In the genomic region with DNA sequence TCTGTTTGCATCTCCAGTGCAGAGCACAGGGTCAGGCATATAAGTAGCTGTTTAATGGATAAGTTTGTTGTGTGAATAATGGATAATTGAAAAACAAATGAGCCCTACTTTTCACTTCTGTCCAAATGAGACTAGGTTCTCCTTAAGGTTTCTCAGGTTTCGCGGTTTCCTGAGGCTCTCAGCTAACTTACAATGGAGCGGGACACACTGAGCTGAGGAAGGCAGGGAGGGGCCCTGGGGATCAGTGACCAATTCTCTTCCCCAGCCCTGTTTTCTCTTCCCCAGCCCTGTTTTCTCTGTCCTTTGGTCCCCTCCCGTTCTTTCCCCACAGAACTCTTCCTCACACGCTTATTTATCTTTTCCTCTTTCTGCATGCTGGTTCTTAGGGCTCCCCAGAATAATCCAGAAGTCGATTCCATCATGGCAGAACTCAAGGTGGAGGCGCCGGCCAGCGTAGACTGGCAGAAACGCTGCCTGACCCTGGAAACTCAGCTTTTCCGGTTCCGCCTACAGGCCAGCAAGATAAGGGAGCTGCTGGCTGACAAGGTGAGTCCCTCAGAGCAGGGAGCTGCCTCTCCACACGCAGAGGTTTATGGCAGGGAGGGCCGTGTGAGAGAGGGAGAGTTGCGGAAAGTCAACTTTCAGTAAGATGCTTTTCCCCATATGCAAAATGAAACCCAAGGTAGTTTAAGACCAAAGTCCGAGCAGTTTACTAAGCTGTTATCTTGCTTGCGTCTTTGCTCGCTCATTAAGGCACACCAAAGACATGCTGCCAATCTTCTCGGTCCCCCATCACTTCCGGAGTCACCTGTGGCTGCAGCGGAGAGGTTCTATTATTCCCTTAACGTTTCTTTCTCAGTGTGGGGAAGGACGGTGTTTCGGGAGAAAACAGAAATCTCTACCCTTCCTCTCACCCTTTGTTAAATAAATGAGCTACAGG, we compare ENCODE assay signal across 9 cellular contexts. TPM values are rescaled to one million over a fixed set of nuclear protein-coding genes. Genes with fewer than 3 reads are reported as not detected.
DNase-seq lines count a peak whose midpoint lies in the region; ATAC-seq, FAIRE-seq and TF ChIP-seq lines count a peak whose summit lies in the region.
"Had no signal": no experiment of that assay in that cellular context is flagged by ENCODE, and none has a peak within 500 bp of the region (broad histone marks: within the 10 kb centered on the region; RNA-seq: fewer than 3 reads in every experiment).

No MANE protein-coding gene starts in this region.

- ATAC-seq in GM19324 (IDR thresholded peaks at IDR 0.05; ENCODE audit: low FRiP score, unreplicated experiment), result no peak
- no peak for ATAC-seq in aorta (ENCODE audit: low FRiP score)

- DNase-seq in NCI-H2107 treated with DMSO at 0.1 percent for 48 hours (lab: John Stamatoyannopoulos, UW; ENCODE audit: unreplicated experiment), result peak; percentile 39
- no peak for DNase-seq in NCI-H2107 (lab: John Stamatoyannopoulos, UW)
- peak; percentile 19 for DNase-seq in UCSD-AML1 (lab: John Stamatoyannopoulos, UW; ENCODE audit: unreplicated experiment)
- DNase-seq in endodermal cell, result peak; percentile 87
- no peak for DNase-seq in smooth muscle cell (lab: John Stamatoyannopoulos, UW; ENCODE audit: unreplicated experiment)
- DNase-seq in RCC 7860 (ENCODE audit: low spot score), result no peak
- DNase-seq in aorta, result no peak

- no peaks in the 10 kb centered on the region for H3K9me3 Mint-ChIP-seq in endodermal cell

- WGBS in endodermal cell (ENCODE audit: insufficient coverage in 1 of 2, insufficient read length in 1 of 2), 2 experiments, result 50 to 61% methylated on average over 22 to 24 of the region's 24 CpGs
- WGBS in smooth muscle cell (ENCODE audit: low lambda C conversion rate), result 44% methylated on average over 24 of the region's 24 CpGs
- 51 to 52% methylated on average over 24 of the region's 24 CpGs for WGBS in aorta, 2 donors

- H3K4me1 ChIP-seq in endodermal cell (ENCODE audit: control insufficient read depth, insufficient read depth, low read length), result no peaks in the 10 kb centered on the region
- peaks cover 21% of the 10 kb centered on the region for H3K4me1 ChIP-seq in smooth muscle cell (ENCODE audit: low read depth)
- H3K4me1 ChIP-seq in aorta (ENCODE audit: control insufficient read depth in 1 of 2, insufficient read depth in 2 of 2, low read length in 2 of 2), result no peaks in the 10 kb centered on the region

- H3F3A ChIP-seq in smooth muscle cell (ENCODE audit: low read depth), result no peaks in the 10 kb centered on the region

- peaks cover 5% of the 10 kb centered on the region for H3K9me3 ChIP-seq in endodermal cell (ENCODE audit: control insufficient read depth, low read length)
- H3K9me3 ChIP-seq in smooth muscle cell (replicated peaks; ENCODE audit: low read depth), result no peaks in the 10 kb centered on the region
- no peaks in the 10 kb centered on the region for H3K9me3 ChIP-seq in aorta (ENCODE audit: control insufficient read depth, low read length)

- peaks cover 41% of the 10 kb centered on the region for H3K36me3 Mint-ChIP-seq in endodermal cell (ENCODE audit: low read depth)

- TF ChIP-seq CTCF in endodermal cell (conservative IDR thresholded peaks at IDR 0.05), result no peak
- no peak for TF ChIP-seq CTCF in smooth muscle cell (IDR thresholded peaks at IDR 0.05; ENCODE audit: borderline replicate concordance, insufficient read depth, poor library complexity, severe bottlenecking)

- H4K20me1 ChIP-seq in smooth muscle cell (ENCODE audit: low read depth), result no peaks in the 10 kb centered on the region

- H3K27ac ChIP-seq in endodermal cell (ENCODE audit: low read depth, low read length) (no peak overlapping the region), smooth muscle cell (ENCODE audit: low read depth) (no peak overlapping the region), aorta (ENCODE audit: low read depth in 1 of 2, low read length in 2 of 2) (no peak overlapping the region)
- H3K27ac ChIP-seq: 22Rv1 had no signal

- peak overlapping the region; percentile 93 for H3K27ac Mint-ChIP-seq in endodermal cell

- no peaks in the 10 kb centered on the region for H3K27me3 Mint-ChIP-seq in endodermal cell (ENCODE audit: insufficient read depth)

- peak overlapping the region; percentile 51 for H3K4me3 Mint-ChIP-seq in endodermal cell

- intact Hi-C loops in aorta (cut with DNase I), result no loop called here

- peaks cover 26% of the 10 kb centered on the region for H3K36me3 ChIP-seq in endodermal cell (ENCODE audit: control insufficient read depth, insufficient read depth, low read length)
- H3K36me3 ChIP-seq in smooth muscle cell (ENCODE audit: low read depth), result no peaks in the 10 kb centered on the region
- no peaks in the 10 kb centered on the region for H3K36me3 ChIP-seq in aorta (ENCODE audit: control insufficient read depth in 1 of 2, insufficient read depth in 2 of 2, low read length in 1 of 2)

- no peaks in the 10 kb centered on the region for H3K79me2 ChIP-seq in smooth muscle cell (ENCODE audit: low read depth)

- H3K4me1 Mint-ChIP-seq in endodermal cell, result peaks cover 20% of the 10 kb centered on the region

- FAIRE-seq in RCC 7860 (lab: Jason Lieb, UNC), result no peak

- H2AFZ ChIP-seq in smooth muscle cell (ENCODE audit: low read depth), result peak overlapping the region; percentile 28

- peak overlapping the region; percentile 36 for H3K4me3 ChIP-seq in endodermal cell (ENCODE audit: low read length)
- H3K4me3 ChIP-seq in smooth muscle cell, result peak overlapping the region; percentile 28
- no peak overlapping the region for H3K4me3 ChIP-seq in aorta (ENCODE audit: low read length in 2 of 2)

- H3K9ac ChIP-seq in endodermal cell (ENCODE audit: extremely low read depth, low read length, poor library complexity, severe bottlenecking) (no peak overlapping the region), smooth muscle cell (ENCODE audit: low read depth) (no peak overlapping the region)

- H3K4me2 ChIP-seq in smooth muscle cell, result peak overlapping the region; percentile 27

- no peaks in the 10 kb centered on the region for H3K27me3 ChIP-seq in endodermal cell (ENCODE audit: control insufficient read depth, insufficient read depth, low read length, poor library complexity, severe bottlenecking)
- no peaks in the 10 kb centered on the region for H3K27me3 ChIP-seq in smooth muscle cell (ENCODE audit: low read depth)
- H3K27me3 ChIP-seq in aorta (ENCODE audit: control insufficient read depth in 1 of 2, insufficient read depth in 2 of 2, low read length in 1 of 2), result no peaks in the 10 kb centered on the region

RNA-seq across cellular contexts. Expression of a gene that starts 8.6 kb away (rescaled TPM):
- 10 to 100 TPM; 59.9 to 61.1 TPM for total RNA-seq in endodermal cell
- polyA plus RNA-seq in endodermal cell (2013, experiment 1 of 2), result 13.3 TPM
- 12.7 TPM for polyA plus RNA-seq in endodermal cell (2013, experiment 2 of 2)
- total RNA-seq in smooth muscle cell, result 2.6 and 12.1 TPM in 2 replicates
- polyA plus RNA-seq in smooth muscle cell, result 0.88 and 3.8 TPM in 2 replicates
- total RNA-seq in aorta, result 1 to 10 TPM; 1.6 to 3.9 TPM
- 10 to 100 TPM in 1 of 2 donors, under 1 TPM in 1; 0.59 to 14.0 TPM for polyA plus RNA-seq in aorta

RNA-seq across cellular contexts. Expression of a gene that starts 53.2 kb away (rescaled TPM):
- total RNA-seq in endodermal cell (1 to 10 TPM; 1.1 to 1.5 TPM), smooth muscle cell (0.22 and 2.0 TPM in 2 replicates), aorta (1 to 10 TPM; 2.2 to 4.8 TPM)
- 0.25 TPM for polyA plus RNA-seq in endodermal cell (2013, experiment 1 of 2)
- 0.37 TPM for polyA plus RNA-seq in endodermal cell (2013, experiment 2 of 2)
- polyA plus RNA-seq in smooth muscle cell (0.49 TPM in 1 of 2 replicates, not detected in the other), aorta (1 to 10 TPM in 1 of 2 donors, under 1 TPM in 1; 0.28 to 2.4 TPM)

RNA-seq across cellular contexts. Expression of a gene that starts 58.4 kb away (rescaled TPM):
- total RNA-seq in endodermal cell (1 to 10 TPM; 4.5 to 7.5 TPM), smooth muscle cell (15.5 and 35.8 TPM in 2 replicates), aorta (10 to 100 TPM; 17.9 to 18.0 TPM)
- polyA plus RNA-seq in endodermal cell (2013, experiment 1 of 2), result 20.4 TPM
- 17.6 TPM for polyA plus RNA-seq in endodermal cell (2013, experiment 2 of 2)
- polyA plus RNA-seq in smooth muscle cell (20.6 and 23.7 TPM in 2 replicates), aorta (10 to 100 TPM; 16.3 to 35.7 TPM)

Comparison
In these comparisons a context has a peak if more than half of its experiments do, and no peak if none do; other contexts are left out.
1. DNase-seq: peak in NCI-H2107 treated with DMSO at 0.1 percent for 48 hours (single experiment), UCSD-AML1 (single experiment) and endodermal cell (single experiment); none in NCI-H2107 (single experiment), smooth muscle cell (single experiment), RCC 7860 (single experiment) and aorta (0 of 2).
2. H3K4me3 ChIP-seq: peak in endodermal cell (single experiment) and smooth muscle cell (single experiment); none in aorta (0 of 2).